ENCODE assay signal across 8 cellular contexts in genomic region chrX:47658684-47659515, GRCh38.
DNase-seq lines count a peak whose midpoint lies in the region; ATAC-seq lines count a peak whose summit lies in the region.

TSS of gene UXT (minus strand) at chrX:47659180. CDS start at chrX:47658927, 253 bp downstream.

- peak; percentile 80 for ATAC-seq in HG03442 (IDR thresholded peaks at IDR 0.05; ENCODE audit: unreplicated experiment)

- peak; percentile 61 to 65 for DNase-seq in AML-193 (lab: John Stamatoyannopoulos, UW)
- peak; percentile 55 for DNase-seq in GM19238 (ENCODE audit: insufficient read length, low spot score)
- peak; percentile 90 for DNase-seq in NCI-H524 treated with DMSO at 0.1 percent for 48 hours (lab: John Stamatoyannopoulos, UW)
- DNase-seq in activated CD4-positive, alpha-beta T cell treated with anti-CD3 and anti-CD28 coated beads for 4 hours: peak; percentile 88 to 91
- DNase-seq in kidney tubule cell (ENCODE audit: low spot score): peak; percentile 94
- peak; percentile 74 to 87 (median 84) for DNase-seq in stimulated activated CD4-positive, alpha-beta T cell treated with anti-CD3 and anti-CD28 coated beads, Interleukin-1b, Interleukin-23, amount 100 ng/mL, for 24 hours (ENCODE audit: low read depth in 4 of 4, low spot score in 1 of 4)

- H3K27ac ChIP-seq in cingulate gyrus (ENCODE audit: low read depth, low read length): peak within 1 kb of the TSS; percentile 97

Comparison
In these comparisons a context has a peak if more than half of its experiments do, and no peak if none do; other contexts are left out.
1. Peak in every context shown above with its lines: DNase-seq, ATAC-seq and H3K27ac ChIP-seq.